1 cellular context compared by ENCODE assay signal in the genomic region with DNA sequence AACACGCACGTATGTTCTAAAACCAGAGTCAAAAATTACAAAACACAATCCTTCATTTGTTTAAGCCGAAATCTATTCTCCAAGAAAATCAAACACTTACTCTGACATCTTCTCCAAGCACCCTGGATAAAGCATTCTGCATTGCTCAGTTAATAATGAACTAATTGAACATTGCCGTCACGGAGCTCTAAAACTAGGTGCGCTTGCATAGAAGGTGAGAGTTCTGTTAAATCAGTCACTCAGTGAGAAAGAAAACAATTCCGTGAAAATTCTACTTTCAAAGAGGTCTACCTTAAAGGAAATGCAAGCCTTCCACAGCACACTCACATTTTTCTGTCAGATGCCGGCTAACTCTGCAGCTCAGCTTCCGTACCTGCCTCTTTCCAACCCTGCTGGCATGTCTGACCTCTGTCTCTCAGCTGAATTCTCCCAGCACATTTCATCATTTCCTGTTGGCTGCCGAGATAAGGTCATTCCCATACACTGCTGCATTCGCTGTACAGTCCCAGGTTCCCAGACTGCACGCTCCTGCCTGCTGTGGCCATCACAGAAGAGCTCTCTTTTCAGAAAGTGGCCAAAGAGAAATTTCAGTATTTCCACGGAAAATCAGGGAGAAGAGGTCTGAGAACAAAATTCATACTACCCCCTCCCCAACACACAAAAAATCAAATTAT.
TF ChIP-seq lines count a peak whose summit lies in the region.

No MANE protein-coding gene starts in this region.

TF ChIP-seq in HepG2, 621 proteins besides CTCF, POLR2A, EP300 and RAD21 (continued from another document and continues in another):
- TF ChIP-seq, protein P1, sequence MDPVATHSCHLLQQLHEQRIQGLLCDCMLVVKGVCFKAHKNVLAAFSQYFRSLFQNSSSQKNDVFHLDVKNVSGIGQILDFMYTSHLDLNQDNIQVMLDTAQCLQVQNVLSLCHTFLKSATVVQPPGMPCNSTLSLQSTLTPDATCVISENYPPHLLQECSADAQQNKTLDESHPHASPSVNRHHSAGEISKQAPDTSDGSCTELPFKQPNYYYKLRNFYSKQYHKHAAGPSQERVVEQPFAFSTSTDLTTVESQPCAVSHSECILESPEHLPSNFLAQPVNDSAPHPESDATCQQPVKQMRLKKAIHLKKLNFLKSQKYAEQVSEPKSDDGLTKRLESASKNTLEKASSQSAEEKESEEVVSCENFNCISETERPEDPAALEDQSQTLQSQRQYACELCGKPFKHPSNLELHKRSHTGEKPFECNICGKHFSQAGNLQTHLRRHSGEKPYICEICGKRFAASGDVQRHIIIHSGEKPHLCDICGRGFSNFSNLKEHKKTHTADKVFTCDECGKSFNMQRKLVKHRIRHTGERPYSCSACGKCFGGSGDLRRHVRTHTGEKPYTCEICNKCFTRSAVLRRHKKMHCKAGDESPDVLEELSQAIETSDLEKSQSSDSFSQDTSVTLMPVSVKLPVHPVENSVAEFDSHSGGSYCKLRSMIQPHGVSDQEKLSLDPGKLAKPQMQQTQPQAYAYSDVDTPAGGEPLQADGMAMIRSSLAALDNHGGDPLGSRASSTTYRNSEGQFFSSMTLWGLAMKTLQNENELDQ (CRISPR knock-in tag; IDR thresholded peaks at IDR 0.05; ENCODE audit: borderline replicate concordance), result no peak
- TF ChIP-seq NFATC3 (CRISPR knock-in tag; IDR thresholded peaks at IDR 0.05), result no peak
- TF ChIP-seq CBX2 (IDR thresholded peaks at IDR 0.05; ENCODE audit: low read depth, low read length), result no peak
- no peak for TF ChIP-seq CBX2 (CRISPR knock-in tag; IDR thresholded peaks at IDR 0.05; ENCODE audit: low read depth)
- TF ChIP-seq CCDC6 (CRISPR knock-in tag; IDR thresholded peaks at IDR 0.05), result 0 out of 2 replicates have a peak, but pooled peaks have one; percentile 41
- TF ChIP-seq ASH2L (IDR thresholded peaks at IDR 0.05; ENCODE audit: insufficient read length, low read depth, low read length), result peak; percentile 62
- peak; percentile 58; the same call in 1 of the 2 replicates for TF ChIP-seq SP5 (CRISPR knock-in tag; IDR thresholded peaks at IDR 0.05; ENCODE audit: borderline replicate concordance, low read depth)
- TF ChIP-seq, protein P2, sequence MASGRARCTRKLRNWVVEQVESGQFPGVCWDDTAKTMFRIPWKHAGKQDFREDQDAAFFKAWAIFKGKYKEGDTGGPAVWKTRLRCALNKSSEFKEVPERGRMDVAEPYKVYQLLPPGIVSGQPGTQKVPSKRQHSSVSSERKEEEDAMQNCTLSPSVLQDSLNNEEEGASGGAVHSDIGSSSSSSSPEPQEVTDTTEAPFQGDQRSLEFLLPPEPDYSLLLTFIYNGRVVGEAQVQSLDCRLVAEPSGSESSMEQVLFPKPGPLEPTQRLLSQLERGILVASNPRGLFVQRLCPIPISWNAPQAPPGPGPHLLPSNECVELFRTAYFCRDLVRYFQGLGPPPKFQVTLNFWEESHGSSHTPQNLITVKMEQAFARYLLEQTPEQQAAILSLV (CRISPR knock-in tag; IDR thresholded peaks at IDR 0.05; ENCODE audit: borderline replicate concordance), result no peak
- 0 out of 2 replicates have a peak, but pooled peaks have one; percentile 72 for TF ChIP-seq SMAD3 (CRISPR knock-in tag; IDR thresholded peaks at IDR 0.05)
- TF ChIP-seq HMG20B (CRISPR knock-in tag; conservative IDR thresholded peaks at IDR 0.05), result peak; percentile 58; the same call in 1 of the 2 replicates
- TF ChIP-seq, protein P3, sequence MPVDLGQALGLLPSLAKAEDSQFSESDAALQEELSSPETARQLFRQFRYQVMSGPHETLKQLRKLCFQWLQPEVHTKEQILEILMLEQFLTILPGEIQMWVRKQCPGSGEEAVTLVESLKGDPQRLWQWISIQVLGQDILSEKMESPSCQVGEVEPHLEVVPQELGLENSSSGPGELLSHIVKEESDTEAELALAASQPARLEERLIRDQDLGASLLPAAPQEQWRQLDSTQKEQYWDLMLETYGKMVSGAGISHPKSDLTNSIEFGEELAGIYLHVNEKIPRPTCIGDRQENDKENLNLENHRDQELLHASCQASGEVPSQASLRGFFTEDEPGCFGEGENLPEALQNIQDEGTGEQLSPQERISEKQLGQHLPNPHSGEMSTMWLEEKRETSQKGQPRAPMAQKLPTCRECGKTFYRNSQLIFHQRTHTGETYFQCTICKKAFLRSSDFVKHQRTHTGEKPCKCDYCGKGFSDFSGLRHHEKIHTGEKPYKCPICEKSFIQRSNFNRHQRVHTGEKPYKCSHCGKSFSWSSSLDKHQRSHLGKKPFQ (CRISPR knock-in tag; IDR thresholded peaks at IDR 0.05; ENCODE audit: insufficient replicate concordance), result no peak
- TF ChIP-seq NPAS2 (CRISPR knock-in tag; IDR thresholded peaks at IDR 0.05; ENCODE audit: borderline replicate concordance), result no peak
- TF ChIP-seq ZNF234 (CRISPR knock-in tag; conservative IDR thresholded peaks at IDR 0.05), result no peak
- no peak for TF ChIP-seq ETV6 (CRISPR knock-in tag; conservative IDR thresholded peaks at IDR 0.05)
- TF ChIP-seq ZNF124 (CRISPR knock-in tag; IDR thresholded peaks at IDR 0.05), result peak; percentile 57; the same call in 1 of the 2 replicates
- TF ChIP-seq ZNF619 (CRISPR knock-in tag; IDR thresholded peaks at IDR 0.05), result no peak
- TF ChIP-seq, protein P4, sequence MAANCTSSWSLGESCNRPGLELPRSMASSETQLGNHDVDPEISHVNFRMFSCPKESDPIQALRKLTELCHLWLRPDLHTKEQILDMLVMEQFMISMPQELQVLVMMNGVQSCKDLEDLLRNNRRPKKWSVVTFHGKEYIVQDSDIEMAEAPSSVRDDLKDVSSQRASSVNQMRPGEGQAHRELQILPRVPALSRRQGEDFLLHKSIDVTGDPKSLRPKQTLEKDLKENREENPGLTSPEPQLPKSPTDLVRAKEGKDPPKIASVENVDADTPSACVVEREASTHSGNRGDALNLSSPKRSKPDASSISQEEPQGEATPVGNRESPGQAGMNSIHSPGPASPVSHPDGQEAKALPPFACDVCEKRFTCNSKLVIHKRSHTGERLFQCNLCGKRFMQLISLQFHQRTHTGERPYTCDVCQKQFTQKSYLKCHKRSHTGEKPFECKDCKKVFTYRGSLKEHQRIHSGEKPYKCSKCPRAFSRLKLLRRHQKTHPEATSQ (CRISPR knock-in tag; IDR thresholded peaks at IDR 0.05; ENCODE audit: borderline replicate concordance), result no peak
- no peak for TF ChIP-seq NFIB (CRISPR knock-in tag; IDR thresholded peaks at IDR 0.05; ENCODE audit: borderline replicate concordance)
- TF ChIP-seq ZNF552 (CRISPR knock-in tag; IDR thresholded peaks at IDR 0.05; ENCODE audit: borderline replicate concordance), result no peak
- TF ChIP-seq, protein P5, sequence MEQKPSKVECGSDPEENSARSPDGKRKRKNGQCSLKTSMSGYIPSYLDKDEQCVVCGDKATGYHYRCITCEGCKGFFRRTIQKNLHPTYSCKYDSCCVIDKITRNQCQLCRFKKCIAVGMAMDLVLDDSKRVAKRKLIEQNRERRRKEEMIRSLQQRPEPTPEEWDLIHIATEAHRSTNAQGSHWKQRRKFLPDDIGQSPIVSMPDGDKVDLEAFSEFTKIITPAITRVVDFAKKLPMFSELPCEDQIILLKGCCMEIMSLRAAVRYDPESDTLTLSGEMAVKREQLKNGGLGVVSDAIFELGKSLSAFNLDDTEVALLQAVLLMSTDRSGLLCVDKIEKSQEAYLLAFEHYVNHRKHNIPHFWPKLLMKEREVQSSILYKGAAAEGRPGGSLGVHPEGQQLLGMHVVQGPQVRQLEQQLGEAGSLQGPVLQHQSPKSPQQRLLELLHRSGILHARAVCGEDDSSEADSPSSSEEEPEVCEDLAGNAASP (CRISPR knock-in tag; IDR thresholded peaks at IDR 0.05; ENCODE audit: borderline replicate concordance), result peak; percentile 88
- 0 out of 2 replicates have a peak, but pooled peaks have one; percentile 56 for TF ChIP-seq KLF6 (CRISPR knock-in tag; IDR thresholded peaks at IDR 0.05)
- TF ChIP-seq TEAD3 (CRISPR knock-in tag; optimal IDR thresholded peaks at IDR 0.05; ENCODE audit: borderline replicate concordance), result peak; percentile 95
- TF ChIP-seq, protein P6, sequence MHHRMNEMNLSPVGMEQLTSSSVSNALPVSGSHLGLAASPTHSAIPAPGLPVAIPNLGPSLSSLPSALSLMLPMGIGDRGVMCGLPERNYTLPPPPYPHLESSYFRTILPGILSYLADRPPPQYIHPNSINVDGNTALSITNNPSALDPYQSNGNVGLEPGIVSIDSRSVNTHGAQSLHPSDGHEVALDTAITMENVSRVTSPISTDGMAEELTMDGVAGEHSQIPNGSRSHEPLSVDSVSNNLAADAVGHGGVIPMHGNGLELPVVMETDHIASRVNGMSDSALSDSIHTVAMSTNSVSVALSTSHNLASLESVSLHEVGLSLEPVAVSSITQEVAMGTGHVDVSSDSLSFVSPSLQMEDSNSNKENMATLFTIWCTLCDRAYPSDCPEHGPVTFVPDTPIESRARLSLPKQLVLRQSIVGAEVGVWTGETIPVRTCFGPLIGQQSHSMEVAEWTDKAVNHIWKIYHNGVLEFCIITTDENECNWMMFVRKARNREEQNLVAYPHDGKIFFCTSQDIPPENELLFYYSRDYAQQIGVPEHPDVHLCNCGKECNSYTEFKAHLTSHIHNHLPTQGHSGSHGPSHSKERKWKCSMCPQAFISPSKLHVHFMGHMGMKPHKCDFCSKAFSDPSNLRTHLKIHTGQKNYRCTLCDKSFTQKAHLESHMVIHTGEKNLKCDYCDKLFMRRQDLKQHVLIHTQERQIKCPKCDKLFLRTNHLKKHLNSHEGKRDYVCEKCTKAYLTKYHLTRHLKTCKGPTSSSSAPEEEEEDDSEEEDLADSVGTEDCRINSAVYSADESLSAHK (CRISPR knock-in tag; IDR thresholded peaks at IDR 0.05; ENCODE audit: borderline replicate concordance), result no peak
- no peak for TF ChIP-seq PAF1 (CRISPR knock-in tag; IDR thresholded peaks at IDR 0.05)
- TF ChIP-seq, protein P7, sequence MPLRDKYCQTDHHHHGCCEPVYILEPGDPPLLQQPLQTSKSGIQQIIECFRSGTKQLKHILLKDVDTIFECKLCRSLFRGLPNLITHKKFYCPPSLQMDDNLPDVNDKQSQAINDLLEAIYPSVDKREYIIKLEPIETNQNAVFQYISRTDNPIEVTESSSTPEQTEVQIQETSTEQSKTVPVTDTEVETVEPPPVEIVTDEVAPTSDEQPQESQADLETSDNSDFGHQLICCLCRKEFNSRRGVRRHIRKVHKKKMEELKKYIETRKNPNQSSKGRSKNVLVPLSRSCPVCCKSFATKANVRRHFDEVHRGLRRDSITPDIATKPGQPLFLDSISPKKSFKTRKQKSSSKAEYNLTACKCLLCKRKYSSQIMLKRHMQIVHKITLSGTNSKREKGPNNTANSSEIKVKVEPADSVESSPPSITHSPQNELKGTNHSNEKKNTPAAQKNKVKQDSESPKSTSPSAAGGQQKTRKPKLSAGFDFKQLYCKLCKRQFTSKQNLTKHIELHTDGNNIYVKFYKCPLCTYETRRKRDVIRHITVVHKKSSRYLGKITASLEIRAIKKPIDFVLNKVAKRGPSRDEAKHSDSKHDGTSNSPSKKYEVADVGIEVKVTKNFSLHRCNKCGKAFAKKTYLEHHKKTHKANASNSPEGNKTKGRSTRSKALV (CRISPR knock-in tag; IDR thresholded peaks at IDR 0.05), result no peak
- no peak for TF ChIP-seq MATR3 (CRISPR knock-in tag; IDR thresholded peaks at IDR 0.05)
- peak; percentile 95 for TF ChIP-seq CBX5 (CRISPR knock-in tag; IDR thresholded peaks at IDR 0.05; ENCODE audit: borderline replicate concordance)
- peak; percentile 45; the same call in 1 of the 2 replicates for TF ChIP-seq ZNF772 (CRISPR knock-in tag; IDR thresholded peaks at IDR 0.05)
- TF ChIP-seq ZNF274 (CRISPR knock-in tag; IDR thresholded peaks at IDR 0.05), result no peak
- TF ChIP-seq IKZF4 (CRISPR knock-in tag; IDR thresholded peaks at IDR 0.05; ENCODE audit: borderline replicate concordance, low read depth, not compliant biosample characterization), result no peak
- TF ChIP-seq ZNF180 (CRISPR knock-in tag; IDR thresholded peaks at IDR 0.05; ENCODE audit: borderline replicate concordance, low read depth), result no peak
- no peak for TF ChIP-seq CCAR2 (optimal IDR thresholded peaks at IDR 0.05; ENCODE audit: low read depth, low read length)
- TF ChIP-seq PLRG1 (conservative IDR thresholded peaks at IDR 0.05), result no peak
- no peak; the same call in 1 of the 2 replicates for TF ChIP-seq ZNF441 (CRISPR knock-in tag; IDR thresholded peaks at IDR 0.05; ENCODE audit: borderline replicate concordance)
- no peak for TF ChIP-seq FOXM1 (CRISPR knock-in tag; IDR thresholded peaks at IDR 0.05)
- TF ChIP-seq, protein P8, sequence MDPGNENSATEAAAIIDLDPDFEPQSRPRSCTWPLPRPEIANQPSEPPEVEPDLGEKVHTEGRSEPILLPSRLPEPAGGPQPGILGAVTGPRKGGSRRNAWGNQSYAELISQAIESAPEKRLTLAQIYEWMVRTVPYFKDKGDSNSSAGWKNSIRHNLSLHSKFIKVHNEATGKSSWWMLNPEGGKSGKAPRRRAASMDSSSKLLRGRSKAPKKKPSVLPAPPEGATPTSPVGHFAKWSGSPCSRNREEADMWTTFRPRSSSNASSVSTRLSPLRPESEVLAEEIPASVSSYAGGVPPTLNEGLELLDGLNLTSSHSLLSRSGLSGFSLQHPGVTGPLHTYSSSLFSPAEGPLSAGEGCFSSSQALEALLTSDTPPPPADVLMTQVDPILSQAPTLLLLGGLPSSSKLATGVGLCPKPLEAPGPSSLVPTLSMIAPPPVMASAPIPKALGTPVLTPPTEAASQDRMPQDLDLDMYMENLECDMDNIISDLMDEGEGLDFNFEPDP (CRISPR knock-in tag; conservative IDR thresholded peaks at IDR 0.05), result no peak
- no peak for TF ChIP-seq KLF12 (CRISPR knock-in tag; IDR thresholded peaks at IDR 0.05; ENCODE audit: borderline replicate concordance)
- TF ChIP-seq NFKB2 (CRISPR knock-in tag; IDR thresholded peaks at IDR 0.05; ENCODE audit: borderline replicate concordance), result no peak
- no peak for TF ChIP-seq SMAD9 (CRISPR knock-in tag; IDR thresholded peaks at IDR 0.05)
